In the genomic region with DNA sequence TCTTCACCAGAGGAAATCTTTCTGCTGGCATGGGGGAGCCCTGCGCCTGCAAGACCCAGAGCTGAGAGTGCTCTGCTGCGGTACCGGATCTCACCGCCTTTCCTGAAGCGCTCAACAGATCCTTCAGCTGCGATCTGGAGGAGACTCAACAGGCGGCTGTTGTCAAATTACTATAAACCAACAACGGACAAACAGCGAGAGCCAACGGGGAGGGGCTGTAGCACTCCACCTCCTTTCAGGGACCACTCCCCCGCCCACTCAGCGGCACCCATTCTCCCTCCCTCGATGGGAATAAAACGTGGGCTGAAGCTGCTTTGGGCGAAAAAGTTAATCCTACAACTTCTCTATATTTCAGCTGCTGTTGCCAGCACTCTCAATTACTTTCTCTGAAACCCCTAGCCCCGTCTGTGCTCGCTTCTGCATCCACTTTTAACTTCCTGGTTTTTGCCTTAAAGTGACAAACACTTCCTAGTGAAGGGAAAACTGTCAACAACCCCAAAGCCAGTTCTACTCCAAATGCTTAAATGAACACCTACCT, we compare ENCODE assay signal across 8 cellular contexts. TPM values are rescaled to one million over a fixed set of nuclear protein-coding genes. Genes with fewer than 3 reads are reported as not detected.
DNase-seq lines count a peak whose midpoint lies in the region; ATAC-seq and TF ChIP-seq lines count a peak whose summit lies in the region.

Gene FMO5, minus strand, starts transcription at position 147 of the 538 bp plus-strand sequence. CDS start 310 bp downstream, outside the sequence.

- CTCF ChIA-PET in RWPE1 (lab: Yijun Ruan, JAX): no interaction called here

- TF ChIP-seq EP300 in ovary (IDR thresholded peaks at IDR 0.05): no peak
- TF ChIP-seq EP300 in upper lobe of left lung (IDR thresholded peaks at IDR 0.05): no peak

- DNase-seq in A172 (ENCODE audit: low spot score): peak; percentile 31
- DNase-seq in RWPE1 (ENCODE audit: low spot score): peak; percentile 11
- DNase-seq in Right ventricle myocardium superior: peak; percentile 82
- peak; percentile 64 to 76 (median 73) for DNase-seq in ovary
- peak in 1 of 2 donors; percentile 84 for DNase-seq in upper lobe of left lung

- H3K9me3 ChIP-seq in ovary (no peaks in the 10 kb centered on the region), upper lobe of left lung (no peaks in the 10 kb centered on the region)

- H3K27ac ChIP-seq in RWPE1: no peak within 1 kb of the TSS
- peak within 1 kb of the TSS; percentile 27 to 81 for H3K27ac ChIP-seq in ovary
- peak within 1 kb of the TSS; percentile 80 to 88 (median 80) for H3K27ac ChIP-seq in upper lobe of left lung

- H3K27ac Mint-ChIP-seq in activated naive CD8-positive, alpha-beta T cell: peak within 1 kb of the TSS; percentile 77

- intact Hi-C loops in Right ventricle myocardium superior (cut with DNase I): no loop called here
- intact Hi-C loops in ovary (cut with DNase I): no loop called here

- TF ChIP-seq CTCF in RWPE1 (conservative IDR thresholded peaks at IDR 0.05; ENCODE audit: low read depth) (no peak), ovary (IDR thresholded peaks at IDR 0.05) (peak in 1 of 3 donors; percentile 37), upper lobe of left lung (IDR thresholded peaks at IDR 0.05) (peak; percentile 26 to 75 (median 45))

- peaks cover 18% of the 10 kb centered on the region for H3K4me1 Mint-ChIP-seq in activated naive CD8-positive, alpha-beta T cell (ENCODE audit: low read depth)

- H3K36me3 ChIP-seq in ovary (no peaks in the 10 kb centered on the region), upper lobe of left lung (no peaks in the 10 kb centered on the region)

- peak within 1 kb of the TSS; percentile 96 for H3K4me3 Mint-ChIP-seq in activated naive CD8-positive, alpha-beta T cell

- no peaks in the 10 kb centered on the region for H3K27me3 Mint-ChIP-seq in activated naive CD8-positive, alpha-beta T cell

- H3K4me1 ChIP-seq in ovary (ENCODE audit: insufficient read depth) (no peaks in the 10 kb centered on the region), upper lobe of left lung (peaks cover 0 to 8% (median 7%) of the 10 kb centered on the region in 4 donors)

- TF ChIP-seq POLR2A in ovary (IDR thresholded peaks at IDR 0.05) (no peak), upper lobe of left lung (IDR thresholded peaks at IDR 0.05) (peak in 3 of 4 donors; percentile 37 to 65 (median 38))

- H3K27me3 ChIP-seq in ovary (no peaks in the 10 kb centered on the region), upper lobe of left lung (no peaks in the 10 kb centered on the region)

- ATAC-seq in GM18519 (IDR thresholded peaks at IDR 0.05; ENCODE audit: low FRiP score, unreplicated experiment) (peak; percentile 46), HG03378 (IDR thresholded peaks at IDR 0.05; ENCODE audit: unreplicated experiment) (peak; percentile 65), Right ventricle myocardium superior (ENCODE audit: poor library complexity) (peak; percentile 93), upper lobe of left lung (ENCODE audit: low FRiP score in 2 of 2) (peak; percentile 96 to 97)

- POLR2A ChIA-PET in RWPE1 (lab: Yijun Ruan, JAX; ENCODE audit: low non-redundant PET): no interaction called here

- WGBS in ovary, 3 donors: 0 to 1% (median 0%) methylated on average over 17 of the region's 17 CpGs
- WGBS in upper lobe of left lung, 2 donors: 0% methylated on average over 10 to 17 of the region's 17 CpGs

- H3K9me3 Mint-ChIP-seq in activated naive CD8-positive, alpha-beta T cell (ENCODE audit: low read depth): no peaks in the 10 kb centered on the region

- peak within 1 kb of the TSS; percentile 66 for H3K4me3 ChIP-seq in ovary
- H3K4me3 ChIP-seq in upper lobe of left lung: peak within 1 kb of the TSS; percentile 16 to 81 (median 60)

- H3K36me3 Mint-ChIP-seq in activated naive CD8-positive, alpha-beta T cell: no peaks in the 10 kb centered on the region

RNA-seq across cellular contexts. Expression of gene FMO5, which starts in this region (rescaled TPM):
- 0.48 TPM in 1 of 2 replicates, not detected in the other for total RNA-seq in A172 (2014; rRNA removed; shearing (Covaris generic))
- 8.5 TPM for total RNA-seq in Right ventricle myocardium superior
- 1 to 10 TPM; 1.8 to 5.7 (median 3.4) TPM for total RNA-seq in ovary
- 1 to 10 TPM; 3.0 to 4.1 TPM for polyA plus RNA-seq in ovary
- 100 to 1,000 TPM in 4 of 6 donors, 10 to 100 TPM in 2; 37.4 to 258 (median 121) TPM for total RNA-seq in upper lobe of left lung

Comparison
In these comparisons a context has a peak if more than half of its experiments do, and no peak if none do; other contexts are left out.
1. Peak in DNase-seq in A172; RNA of the gene not detected or under 1 TPM.
2. ATAC-seq: peak in every context shown above with its lines; median percentile 96 in upper lobe of left lung; 93 in Right ventricle myocardium superior; 65 in HG03378; 46 in GM18519.